ENCODE assay signal across 21 cellular contexts in the genomic region with DNA sequence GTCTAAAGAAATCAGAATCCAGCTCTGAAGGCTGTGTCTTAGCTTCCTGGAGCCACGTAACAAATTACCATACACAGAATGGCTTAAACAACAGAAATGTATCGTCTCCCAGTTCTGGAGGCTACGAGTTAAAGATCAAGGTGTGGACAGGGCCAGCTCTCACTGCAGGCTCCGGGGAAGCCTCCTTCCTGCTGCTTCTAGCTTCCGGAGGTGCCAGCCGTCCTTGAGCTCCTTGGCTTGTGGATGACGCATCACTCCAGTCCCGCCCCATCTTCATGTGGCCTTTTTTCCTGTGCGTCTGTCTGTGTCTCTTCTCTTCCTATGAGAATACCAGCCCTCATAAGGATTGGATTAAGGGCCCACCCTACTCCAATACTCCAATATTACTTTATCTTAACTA.
"Had no signal": no experiment of that assay in that cellular context is flagged by ENCODE, and none has a peak within 500 bp of the region (broad histone marks: within the 10 kb centered on the region; RNA-seq: fewer than 3 reads in every experiment).

No MANE protein-coding gene starts in this region.

- H3K36me3 ChIP-seq: gastrocnemius medialis, lower lobe of right lung, neutrophil, prostate gland, right atrium auricular region, suprapubic skin, transverse colon, upper lobe of right lung had no signal

- H3K27me3 Mint-ChIP-seq: stimulated activated naive CD8-positive, alpha-beta T cell treated with anti-CD3 and anti-CD28 coated beads, Interleukin-15, amount 100 ng/mL, for 72 hours had no signal

- H3K4me3 Mint-ChIP-seq: naive thymus-derived CD8-positive, alpha-beta T cell; stimulated activated naive CD8-positive, alpha-beta T cell treated with anti-CD3 and anti-CD28 coated beads, Interleukin-15, amount 100 ng/mL, for 72 hours had no signal

- H3K27ac Mint-ChIP-seq: naive thymus-derived CD8-positive, alpha-beta T cell had no signal

- DNase-seq: effector CD4-positive, alpha-beta T cell; gastrocnemius medialis; head of caudate nucleus; left ventricle myocardium superior; lower lobe of right lung; naive thymus-derived CD8-positive, alpha-beta T cell; stimulated activated CD4-positive, alpha-beta T cell treated with anti-CD3 and anti-CD28 coated beads, Interleukin-12 subunit alpha, Interleukin-12 subunit beta, amount 100 ng/mL, for 4 hours; stimulated activated CD4-positive, alpha-beta T cell treated with anti-CD3 and anti-CD28 coated beads, Interleukin-1b, Interleukin-23, amount 100 ng/mL, for 48 hours; stimulated activated CD4-positive, alpha-beta T cell treated with anti-CD3 and anti-CD28 coated beads, Interleukin-4, amount 100 ng/mL, for 1 hour; stimulated activated CD8-positive, alpha-beta memory T cell treated with anti-CD3 and anti-CD28 coated beads, Interleukin-4, amount 100 ng/mL, for 48 hours; stimulated activated naive CD4-positive, alpha-beta T cell; stimulated activated naive CD8-positive, alpha-beta T cell treated with anti-CD3 and anti-CD28 coated beads, Interleukin-15, amount 100 ng/mL, for 72 hours; transverse colon; upper lobe of right lung had no signal

- ATAC-seq: gastrocnemius medialis; left ventricle myocardium superior; lower lobe of right lung; naive thymus-derived CD8-positive, alpha-beta T cell; sciatic nerve; stimulated activated naive CD8-positive, alpha-beta T cell treated with anti-CD3 and anti-CD28 coated beads, Interleukin-15, amount 100 ng/mL, for 72 hours; upper lobe of right lung had no signal

- H3K4me3 ChIP-seq: dorsolateral prefrontal cortex, gastrocnemius medialis, lower lobe of right lung, prostate gland, right atrium auricular region, smooth muscle cell, suprapubic skin, transverse colon, upper lobe of right lung had no signal

- H3K27ac ChIP-seq: gastrocnemius medialis, lower lobe of right lung, neutrophil, prostate gland, right atrium auricular region, suprapubic skin, transverse colon, upper lobe of right lung had no signal

- H3K27me3 ChIP-seq: dorsolateral prefrontal cortex, gastrocnemius medialis, neutrophil, right atrium auricular region, suprapubic skin, transverse colon, upper lobe of right lung had no signal

- H3K36me3 Mint-ChIP-seq: naive thymus-derived CD8-positive, alpha-beta T cell had no signal

- H3K4me1 ChIP-seq: gastrocnemius medialis, lower lobe of right lung, prostate gland, right atrium auricular region, suprapubic skin, transverse colon, upper lobe of right lung had no signal

- H3K4me2 ChIP-seq: smooth muscle cell had no signal

- H3K4me1 Mint-ChIP-seq: naive thymus-derived CD8-positive, alpha-beta T cell; stimulated activated naive CD8-positive, alpha-beta T cell treated with anti-CD3 and anti-CD28 coated beads, Interleukin-15, amount 100 ng/mL, for 72 hours had no signal

- H3K9me3 ChIP-seq: gastrocnemius medialis, lower lobe of right lung, neutrophil, prostate gland, right atrium auricular region, suprapubic skin, transverse colon, upper lobe of right lung had no signal
